Comparison of ENCODE assay signal across 8 cellular contexts in genomic region chr5:141637266-141637692, GRCh38. TPM values are rescaled to one million over a fixed set of nuclear protein-coding genes. Genes with fewer than 3 reads are reported as not detected.
DNase-seq lines count a peak whose midpoint lies in the region; ATAC-seq and TF ChIP-seq lines count a peak whose summit lies in the region.

No MANE protein-coding gene starts in this region.

- no peaks in the 10 kb centered on the region for H3K9me3 Mint-ChIP-seq in activated naive CD8-positive, alpha-beta T cell (ENCODE audit: low read depth)

- TF ChIP-seq POLR2A in GM15510 (IDR thresholded peaks at IDR 0.05; ENCODE audit: borderline replicate concordance, extremely low read depth, insufficient read length) = peak; percentile 9

- peak overlapping the region; percentile 96 for H3K27ac Mint-ChIP-seq in activated naive CD8-positive, alpha-beta T cell

- CTCF ChIA-PET in RWPE1 (lab: Yijun Ruan, JAX) = interaction anchor here (0.6 to 2.3 kb wide), 4 partner anchors 18 to 322 kb away, joined by 3 to 24 read pairs (median 3); partner anchors contain the start of gene DIAPH1

- H3K4me3 ChIP-seq in hepatocyte (peak overlapping the region; percentile 54), smooth muscle cell (peak overlapping the region; percentile 95)

- H3K4me3 Mint-ChIP-seq in activated naive CD8-positive, alpha-beta T cell = peak overlapping the region; percentile 91

- TF ChIP-seq CTCF in RWPE1 (conservative IDR thresholded peaks at IDR 0.05; ENCODE audit: low read depth) = no peak
- no peak for TF ChIP-seq CTCF in hepatocyte (IDR thresholded peaks at IDR 0.05; ENCODE audit: poor library complexity)
- TF ChIP-seq CTCF in smooth muscle cell (IDR thresholded peaks at IDR 0.05; ENCODE audit: borderline replicate concordance, insufficient read depth, poor library complexity, severe bottlenecking) = no peak
- no peak for TF ChIP-seq CTCF in GM10266 (IDR thresholded peaks at IDR 0.05; ENCODE audit: control insufficient read depth, insufficient read depth, low read depth, missing control alignments)

- H3K27me3 ChIP-seq in hepatocyte (no peaks in the 10 kb centered on the region), smooth muscle cell (ENCODE audit: low read depth) (no peaks in the 10 kb centered on the region)

- H3K79me2 ChIP-seq in hepatocyte = peaks cover 43% of the 10 kb centered on the region
- H3K79me2 ChIP-seq in smooth muscle cell (ENCODE audit: low read depth) = peaks cover 43% of the 10 kb centered on the region

- H3K4me1 Mint-ChIP-seq in activated naive CD8-positive, alpha-beta T cell (ENCODE audit: low read depth) = peaks cover 56% of the 10 kb centered on the region

- H3K27ac ChIP-seq in RWPE1 = peak overlapping the region; percentile 73
- peak overlapping the region; percentile 78 for H3K27ac ChIP-seq in hepatocyte
- no peak overlapping the region for H3K27ac ChIP-seq in smooth muscle cell (ENCODE audit: low read depth)

- 2% methylated on average over 37 of the region's 46 CpGs for WGBS in hepatocyte (ENCODE audit: low lambda C conversion rate, missing lambda C conversion rate)
- whole genome bisulfite sequencing in smooth muscle cell (ENCODE audit: low lambda C conversion rate) = under 1% methylated on average over 42 of the region's 46 CpGs

- H3K4me1 ChIP-seq in hepatocyte (ENCODE audit: insufficient read depth) (peaks cover 19% of the 10 kb centered on the region), smooth muscle cell (ENCODE audit: low read depth) (peaks cover 16% of the 10 kb centered on the region)

- peaks cover 3% of the 10 kb centered on the region for H3K36me3 Mint-ChIP-seq in activated naive CD8-positive, alpha-beta T cell

- ATAC-seq in HG02759 (IDR thresholded peaks at IDR 0.05; ENCODE audit: unreplicated experiment) = peak; percentile 29

- H3K9me3 ChIP-seq in hepatocyte (ENCODE audit: low read depth) = no peaks in the 10 kb centered on the region
- no peaks in the 10 kb centered on the region for H3K9me3 ChIP-seq in smooth muscle cell (replicated peaks; ENCODE audit: low read depth)

- no peaks in the 10 kb centered on the region for H3K36me3 ChIP-seq in hepatocyte (replicated peaks; ENCODE audit: insufficient read depth, low read depth)
- no peaks in the 10 kb centered on the region for H3K36me3 ChIP-seq in smooth muscle cell (ENCODE audit: low read depth)

- peaks cover 6% of the 10 kb centered on the region for H3F3A ChIP-seq in smooth muscle cell (ENCODE audit: low read depth)

- H3K9ac ChIP-seq in smooth muscle cell (ENCODE audit: low read depth) = peak overlapping the region; percentile 51

- POLR2A ChIA-PET in RWPE1 (lab: Yijun Ruan, JAX; ENCODE audit: low non-redundant PET) = interaction anchor here (0.5 to 2.5 kb wide), 6 partner anchors 10 to 45 kb away, joined by 3 to 7 read pairs (median 5); partner anchors contain the start of gene FCHSD1

- peak; percentile 51 for DNase-seq in RWPE1 (ENCODE audit: low spot score)
- no peak for DNase-seq in hepatocyte (ENCODE audit: low spot score)
- DNase-seq in smooth muscle cell (lab: John Stamatoyannopoulos, UW; ENCODE audit: unreplicated experiment) = no peak
- no peak for DNase-seq in GM10266 (ENCODE audit: extremely low spot score)
- no peak for DNase-seq in superior temporal gyrus (ENCODE audit: extremely low spot score)

- no peaks in the 10 kb centered on the region for H3K9me2 ChIP-seq in hepatocyte (replicated peaks; ENCODE audit: insufficient read depth)

- H3K27me3 Mint-ChIP-seq in activated naive CD8-positive, alpha-beta T cell = no peaks in the 10 kb centered on the region

- H4K20me1 ChIP-seq in hepatocyte (ENCODE audit: insufficient read depth, poor library complexity, severe bottlenecking) (peaks cover 10% of the 10 kb centered on the region), smooth muscle cell (ENCODE audit: low read depth) (peaks cover 51% of the 10 kb centered on the region)

- peak overlapping the region; percentile 99 for H3K4me2 ChIP-seq in hepatocyte
- H3K4me2 ChIP-seq in smooth muscle cell = peak overlapping the region; percentile 99

- H2AFZ ChIP-seq in hepatocyte = peak overlapping the region; percentile 94
- H2AFZ ChIP-seq in smooth muscle cell (ENCODE audit: low read depth) = peak overlapping the region; percentile 93

RNA-seq across cellular contexts. Expression of gene RELL2, which starts 0.5 kb away (rescaled TPM):
- total RNA-seq in hepatocyte = 7.6 and 16.9 TPM in 2 replicates
- polyA plus RNA-seq in hepatocyte = 17.3 and 19.9 TPM in 2 replicates
- total RNA-seq in smooth muscle cell = 2.6 and 4.2 TPM in 2 replicates
- 7.4 and 8.7 TPM in 2 replicates for polyA plus RNA-seq in smooth muscle cell

RNA-seq across cellular contexts. Expression of gene HDAC3, which starts 0.6 kb away (rescaled TPM):
- total RNA-seq in hepatocyte = 50.1 and 53.5 TPM in 2 replicates
- polyA plus RNA-seq in hepatocyte = 74.0 and 81.9 TPM in 2 replicates
- total RNA-seq in smooth muscle cell = 47.4 and 50.2 TPM in 2 replicates
- 66.9 and 79.8 TPM in 2 replicates for polyA plus RNA-seq in smooth muscle cell

RNA-seq across cellular contexts. Expression of gene FCHSD1, which starts 13.9 kb away (rescaled TPM):
- total RNA-seq in hepatocyte (14.1 and 18.0 TPM in 2 replicates), smooth muscle cell (15.6 and 16.4 TPM in 2 replicates)
- polyA plus RNA-seq in hepatocyte (25.9 and 27.4 TPM in 2 replicates), smooth muscle cell (15.7 and 35.8 TPM in 2 replicates)

RNA-seq across cellular contexts. Expression of gene DIAPH1, which starts 18.5 kb away (rescaled TPM):
- 37.7 and 62.4 TPM in 2 replicates for total RNA-seq in hepatocyte
- 56.6 and 59.0 TPM in 2 replicates for polyA plus RNA-seq in hepatocyte
- total RNA-seq in smooth muscle cell = 25.2 and 26.7 TPM in 2 replicates
- polyA plus RNA-seq in smooth muscle cell = 15.4 and 34.7 TPM in 2 replicates

RNA-seq across cellular contexts. Expression of gene ARAP3, which starts 44.8 kb away (rescaled TPM):
- 4.9 and 5.1 TPM in 2 replicates for total RNA-seq in hepatocyte
- 8.4 and 8.6 TPM in 2 replicates for polyA plus RNA-seq in hepatocyte
- total RNA-seq in smooth muscle cell = 4.7 and 9.4 TPM in 2 replicates
- 11.1 and 12.9 TPM in 2 replicates for polyA plus RNA-seq in smooth muscle cell
